ENCODE assay signal across 10 cellular contexts in the genomic region with DNA sequence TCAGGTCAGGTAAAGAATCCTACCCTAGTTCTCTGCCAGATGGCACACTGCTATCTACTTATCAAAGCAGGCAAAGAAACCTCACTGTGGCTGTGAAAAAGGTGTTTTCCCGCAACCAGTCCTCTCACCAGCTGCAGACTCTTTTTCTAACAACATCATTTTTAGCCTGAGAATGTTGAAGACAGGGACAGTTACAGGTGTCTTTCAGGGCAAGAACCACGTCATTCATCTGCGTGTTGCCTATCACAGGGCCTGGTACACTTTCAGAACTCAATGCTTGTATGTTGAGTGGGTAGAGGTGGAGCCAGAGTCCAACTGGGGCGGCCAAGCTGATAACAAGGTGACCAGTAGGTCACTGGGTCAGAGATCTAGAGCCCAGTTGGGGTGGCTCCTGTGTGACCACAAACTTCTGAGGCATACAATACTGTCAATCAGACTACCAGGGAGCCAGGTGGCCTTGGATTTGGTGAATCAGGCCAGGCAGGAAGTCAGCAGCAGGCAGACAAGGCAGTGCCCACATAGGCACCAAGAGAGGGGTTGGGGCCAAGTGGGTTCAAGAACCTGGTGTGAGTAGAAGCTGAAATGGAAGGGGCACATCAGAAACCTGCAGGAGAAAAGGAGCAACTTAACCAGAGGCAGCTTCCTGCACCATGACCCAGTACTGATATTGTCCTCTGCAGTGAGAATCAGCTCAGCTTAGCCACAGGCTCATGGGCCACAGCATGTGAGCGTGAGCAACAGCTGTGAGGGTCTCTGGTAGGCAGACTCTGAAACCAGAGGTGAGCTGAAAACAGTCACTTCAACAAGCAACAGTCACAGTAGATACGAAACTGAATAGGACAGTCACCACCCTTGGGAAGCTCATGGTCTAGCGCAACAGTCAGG.
DNase-seq lines count a peak whose midpoint lies in the region; ATAC-seq and TF ChIP-seq lines count a peak whose summit lies in the region.
"Had no signal": no experiment of that assay in that cellular context is flagged by ENCODE, and none has a peak within 500 bp of the region (broad histone marks: within the 10 kb centered on the region; RNA-seq: fewer than 3 reads in every experiment).

No MANE protein-coding gene starts in this region.

- H3K4me3 Mint-ChIP-seq in activated T-helper 17 cell treated with anti-CD3 and anti-CD28 coated beads, Interleukin-2, amount 50 U/mL, for 72 hours = peak overlapping the region; percentile 45

- H3K4me1 Mint-ChIP-seq in activated T-helper 17 cell treated with anti-CD3 and anti-CD28 coated beads, Interleukin-2, amount 50 U/mL, for 72 hours = peaks cover 25% of the 10 kb centered on the region

- no peak overlapping the region for H3K9ac ChIP-seq in BLaER1

- TF ChIP-seq POLR2A in gastroesophageal sphincter (IDR thresholded peaks at IDR 0.05) = no peak

- H3K4me1 ChIP-seq in BLaER1 (peaks cover 43% of the 10 kb centered on the region), gastroesophageal sphincter (peaks cover 2 to 31% (median 12%) of the 10 kb centered on the region in 3 donors), upper lobe of right lung (peaks cover 18% of the 10 kb centered on the region)

- no peak for TF ChIP-seq CTCF in gastroesophageal sphincter (IDR thresholded peaks at IDR 0.05)
- TF ChIP-seq CTCF in upper lobe of right lung (IDR thresholded peaks at IDR 0.05) = no peak

- 0 out of 2 replicates have a peak overlapping the region, but pooled peaks have one; percentile 5 for H3K4me2 ChIP-seq in BLaER1

- H3K27ac Mint-ChIP-seq in activated T-helper 17 cell treated with anti-CD3 and anti-CD28 coated beads, Interleukin-2, amount 50 U/mL, for 72 hours = peak overlapping the region; percentile 84

- TF ChIP-seq EP300 in gastroesophageal sphincter (IDR thresholded peaks at IDR 0.05) = no peak

- ATAC-seq in GM18858 (IDR thresholded peaks at IDR 0.05; ENCODE audit: unreplicated experiment) (peak; percentile 44), HG02981 (IDR thresholded peaks at IDR 0.05; ENCODE audit: unreplicated experiment) (peak; percentile 42), gastroesophageal sphincter (no peak), upper lobe of right lung (no peak)
- ATAC-seq in activated T-helper 17 cell treated with anti-CD3 and anti-CD28 coated beads, Interleukin-2, amount 50 U/mL, for 72 hours (replicated peaks) = peak; percentile 22

- H3K27ac ChIP-seq in BLaER1 = peak overlapping the region; percentile 5; the same call in 1 of the 2 replicates
- H3K27ac ChIP-seq in gastroesophageal sphincter = no peak overlapping the region
- H3K27ac ChIP-seq in upper lobe of right lung = no peak overlapping the region
- H3K27ac ChIP-seq: epithelial cell of prostate had no signal

- 79 to 97% methylated on average over 3 to 4 of the region's 7 CpGs for WGBS in gastroesophageal sphincter (ENCODE audit: low coverage in 1 of 2), 2 donors

- H3K9me3 Mint-ChIP-seq in activated T-helper 17 cell treated with anti-CD3 and anti-CD28 coated beads, Interleukin-2, amount 50 U/mL, for 72 hours = no peaks in the 10 kb centered on the region

- intact Hi-C loops in upper lobe of right lung (cut with DNase I) = no loop called here
- intact Hi-C loops in posterior cingulate gyrus (cut with DNase I) = no loop called here

- H3K36me3 ChIP-seq in BLaER1 (no peaks in the 10 kb centered on the region), gastroesophageal sphincter (no peaks in the 10 kb centered on the region), upper lobe of right lung (no peaks in the 10 kb centered on the region)

- H3K27me3 Mint-ChIP-seq in activated T-helper 17 cell treated with anti-CD3 and anti-CD28 coated beads, Interleukin-2, amount 50 U/mL, for 72 hours = no peaks in the 10 kb centered on the region

- H3K36me3 Mint-ChIP-seq in activated T-helper 17 cell treated with anti-CD3 and anti-CD28 coated beads, Interleukin-2, amount 50 U/mL, for 72 hours (ENCODE audit: low read depth) = no peaks in the 10 kb centered on the region

- H4K20me1 ChIP-seq in BLaER1 = no peaks in the 10 kb centered on the region

- peaks cover 5% of the 10 kb centered on the region; the same call in 1 of the 2 replicates for H3K9me3 ChIP-seq in BLaER1
- no peaks in the 10 kb centered on the region for H3K9me3 ChIP-seq in gastroesophageal sphincter
- H3K9me3 ChIP-seq in upper lobe of right lung = no peaks in the 10 kb centered on the region

- DNase-seq in upper lobe of right lung (no peak), hippocampal formation (lab: John Stamatoyannopoulos, UW) (no peak), posterior cingulate gyrus (no peak)
- DNase-seq: kidney glomerular epithelial cell had no signal

- H3K27me3 ChIP-seq in BLaER1 = no peaks in the 10 kb centered on the region
- no peaks in the 10 kb centered on the region for H3K27me3 ChIP-seq in gastroesophageal sphincter
- no peaks in the 10 kb centered on the region for H3K27me3 ChIP-seq in upper lobe of right lung

- H3K4me3 ChIP-seq in BLaER1 (no peak overlapping the region), gastroesophageal sphincter (no peak overlapping the region), upper lobe of right lung (no peak overlapping the region)

Comparison
In these comparisons a context has a peak if more than half of its experiments do, and no peak if none do; other contexts are left out.
1. ATAC-seq: peak in GM18858 (single experiment), HG02981 (single experiment) and activated T-helper 17 cell treated with anti-CD3 and anti-CD28 coated beads, Interleukin-2, amount 50 U/mL, for 72 hours (single experiment); none in gastroesophageal sphincter (single experiment) and upper lobe of right lung (single experiment).